In the genomic region with DNA sequence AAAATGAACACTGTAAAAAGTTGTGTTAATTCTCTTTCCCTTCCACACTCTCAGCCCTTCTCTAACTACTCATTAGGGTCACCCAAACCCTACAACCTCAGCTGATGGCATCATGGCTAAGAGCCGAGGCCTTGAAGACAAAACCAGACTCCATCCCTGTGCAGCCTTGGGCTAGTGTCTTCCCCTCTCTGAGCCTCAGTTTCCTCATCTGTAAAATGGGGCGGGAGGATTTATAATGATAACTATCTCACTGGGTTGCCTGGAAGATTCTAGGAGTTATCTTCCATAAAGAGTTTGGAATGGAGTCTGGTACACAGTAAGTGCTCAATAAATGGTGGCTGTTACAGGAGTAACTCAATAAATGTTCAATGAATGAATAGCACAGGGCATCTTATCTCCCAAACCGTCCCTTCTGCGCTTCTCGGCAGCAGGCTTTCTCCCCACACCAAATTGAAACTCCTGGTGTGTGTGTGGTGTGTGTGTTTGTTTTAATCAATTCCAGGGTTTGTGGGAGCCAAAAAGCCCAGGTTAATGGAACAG, we compare ENCODE assay signal across 1 cellular context.
TF ChIP-seq lines count a peak whose summit lies in the region.

No MANE protein-coding gene starts in this region.

TF ChIP-seq in SK-N-SH treated with all-trans-retinoic acid at 6 μM for 48 hours, 23 proteins besides CTCF, POLR2A, EP300 and RAD21:
- TF ChIP-seq, protein P1, sequence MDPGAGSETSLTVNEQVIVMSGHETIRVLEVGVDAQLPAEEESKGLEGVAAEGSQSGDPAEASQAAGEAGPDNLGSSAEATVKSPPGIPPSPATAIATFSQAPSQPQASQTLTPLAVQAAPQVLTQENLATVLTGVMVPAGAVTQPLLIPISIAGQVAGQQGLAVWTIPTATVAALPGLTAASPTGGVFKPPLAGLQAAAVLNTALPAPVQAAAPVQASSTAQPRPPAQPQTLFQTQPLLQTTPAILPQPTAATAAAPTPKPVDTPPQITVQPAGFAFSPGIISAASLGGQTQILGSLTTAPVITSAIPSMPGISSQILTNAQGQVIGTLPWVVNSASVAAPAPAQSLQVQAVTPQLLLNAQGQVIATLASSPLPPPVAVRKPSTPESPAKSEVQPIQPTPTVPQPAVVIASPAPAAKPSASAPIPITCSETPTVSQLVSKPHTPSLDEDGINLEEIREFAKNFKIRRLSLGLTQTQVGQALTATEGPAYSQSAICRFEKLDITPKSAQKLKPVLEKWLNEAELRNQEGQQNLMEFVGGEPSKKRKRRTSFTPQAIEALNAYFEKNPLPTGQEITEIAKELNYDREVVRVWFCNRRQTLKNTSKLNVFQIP (CRISPR knock-in tag; IDR thresholded peaks at IDR 0.05; ENCODE audit: borderline replicate concordance, low read depth), result no peak
- TF ChIP-seq CSDC2 (CRISPR knock-in tag; IDR thresholded peaks at IDR 0.05) (no peak), ZFP30 (CRISPR knock-in tag; IDR thresholded peaks at IDR 0.05) (no peak), ARNTL (CRISPR knock-in tag; IDR thresholded peaks at IDR 0.05; ENCODE audit: borderline replicate concordance, low read depth) (no peak), PPARA (CRISPR knock-in tag; IDR thresholded peaks at IDR 0.05; ENCODE audit: borderline replicate concordance) (no peak), ESRRG (CRISPR knock-in tag; IDR thresholded peaks at IDR 0.05) (no peak)
